ENCODE assay signal across 17 cellular contexts in genomic region chr19:35159606-35160005, GRCh38. TPM values are rescaled to one million over a fixed set of nuclear protein-coding genes. Genes with fewer than 3 reads are reported as not detected.
DNase-seq lines count a peak whose midpoint lies in the region; ATAC-seq lines count a peak whose summit lies in the region.
"Had no signal": no experiment of that assay in that cellular context is flagged by ENCODE, and none has a peak within 500 bp of the region (broad histone marks: within the 10 kb centered on the region; RNA-seq: fewer than 3 reads in every experiment).

No MANE protein-coding gene starts in this region.

- H3K9me3 ChIP-seq in CD8-positive, alpha-beta memory T cell (ENCODE audit: low read length): no peaks in the 10 kb centered on the region

- H3K4me1 ChIP-seq in CD8-positive, alpha-beta memory T cell (ENCODE audit: insufficient read depth, low read length): peaks cover 26% of the 10 kb centered on the region
- H3K4me1 ChIP-seq: SJCRH30 had no signal

- peaks cover 71% of the 10 kb centered on the region for H3K36me3 ChIP-seq in CD8-positive, alpha-beta memory T cell (ENCODE audit: insufficient read depth, low read length)
- H3K36me3 ChIP-seq: SJCRH30 had no signal

- CTCF ChIA-PET in CD8-positive, alpha-beta memory T cell (lab: Charles Lee): interaction anchor here (1.1 to 1.4 kb wide), 2 partner anchors 12 to 18 kb away, joined by 3 read pairs; no protein-coding TSS in a partner anchor

- no peaks in the 10 kb centered on the region for H3K9me3 Mint-ChIP-seq in activated naive CD4-positive, alpha-beta T cell treated with anti-CD3 and anti-CD28 coated beads, Interleukin-2, amount 50 U/mL, for 24 hours
- H3K9me3 Mint-ChIP-seq in CD8-positive, alpha-beta memory T cell: peaks cover 0 to 4% (median 2%) of the 10 kb centered on the region in 5 donors
- H3K9me3 Mint-ChIP-seq in naive thymus-derived CD8-positive, alpha-beta T cell: peaks cover 0 to 12% (median 3%) of the 10 kb centered on the region in 9 donors

- peaks cover 58% of the 10 kb centered on the region for H3K36me3 Mint-ChIP-seq in activated naive CD4-positive, alpha-beta T cell treated with anti-CD3 and anti-CD28 coated beads, Interleukin-2, amount 50 U/mL, for 24 hours
- H3K36me3 Mint-ChIP-seq in CD8-positive, alpha-beta memory T cell: peaks cover 46 to 99% (median 46%) of the 10 kb centered on the region in 3 donors
- H3K36me3 Mint-ChIP-seq in naive thymus-derived CD8-positive, alpha-beta T cell: peaks cover 24 to 86% (median 65%) of the 10 kb centered on the region in 3 donors

- no peak overlapping the region for H3K4me3 ChIP-seq in CD8-positive, alpha-beta memory T cell (ENCODE audit: low read length)
- H3K4me3 ChIP-seq: SJCRH30 had no signal

- H3K4me1 Mint-ChIP-seq in activated naive CD4-positive, alpha-beta T cell treated with anti-CD3 and anti-CD28 coated beads, Interleukin-2, amount 50 U/mL, for 24 hours: peaks cover 63% of the 10 kb centered on the region
- H3K4me1 Mint-ChIP-seq in CD8-positive, alpha-beta memory T cell: peaks cover 52 to 66% (median 62%) of the 10 kb centered on the region in 3 donors
- peaks cover 30 to 64% (median 62%) of the 10 kb centered on the region in 4 donors for H3K4me1 Mint-ChIP-seq in naive thymus-derived CD8-positive, alpha-beta T cell

- H3K27ac Mint-ChIP-seq in activated naive CD4-positive, alpha-beta T cell treated with anti-CD3 and anti-CD28 coated beads, Interleukin-2, amount 50 U/mL, for 24 hours: peak overlapping the region; percentile 17
- peak overlapping the region in 5 of 8 donors; percentile 50 to 99 (median 71) for H3K27ac Mint-ChIP-seq in CD8-positive, alpha-beta memory T cell
- peak overlapping the region in 6 of 10 donors; percentile 7 to 88 (median 70) for H3K27ac Mint-ChIP-seq in naive thymus-derived CD8-positive, alpha-beta T cell

- no peak for DNase-seq in activated naive CD4-positive, alpha-beta T cell (lab: John Stamatoyannopoulos, UW)
- DNase-seq in CD8-positive, alpha-beta memory T cell: no peak
- peak in 1 of 10 donors; percentile 6 for DNase-seq in naive thymus-derived CD8-positive, alpha-beta T cell
- DNase-seq: DMS53; KG1; NCI-H1092; NCI-H345; NCI-H69; NK-92 treated with Interleukin-12 subunit alpha and Interleukin-12 subunit beta, amount 100 ng/mL, for 24 hours; OCI-M1; SJCRH30 had no signal

- no peaks in the 10 kb centered on the region for H3K27me3 ChIP-seq in CD8-positive, alpha-beta memory T cell (ENCODE audit: insufficient read depth, low read length, poor library complexity, severe bottlenecking)

- no peak for ATAC-seq in naive thymus-derived CD8-positive, alpha-beta T cell
- ATAC-seq in HG02588 (IDR thresholded peaks at IDR 0.05; ENCODE audit: unreplicated experiment): no peak
- no peak for ATAC-seq in GM18511 (IDR thresholded peaks at IDR 0.05; ENCODE audit: unreplicated experiment)

- H3K27me3 Mint-ChIP-seq in activated naive CD4-positive, alpha-beta T cell treated with anti-CD3 and anti-CD28 coated beads, Interleukin-2, amount 50 U/mL, for 24 hours: no peaks in the 10 kb centered on the region
- H3K27me3 Mint-ChIP-seq in CD8-positive, alpha-beta memory T cell: peaks cover 0 to 2% of the 10 kb centered on the region in 2 donors
- H3K27me3 Mint-ChIP-seq in naive thymus-derived CD8-positive, alpha-beta T cell: no peaks in the 10 kb centered on the region

- H3K27ac ChIP-seq in CD8-positive, alpha-beta memory T cell (ENCODE audit: low read depth, low read length): no peak overlapping the region
- H3K27ac ChIP-seq: RWPE1, SJCRH30 had no signal

- POLR2A ChIA-PET in CD8-positive, alpha-beta memory T cell (lab: Charles Lee): no interaction called here
- POLR2A ChIA-PET in naive thymus-derived CD8-positive, alpha-beta T cell (lab: Charles Lee): interaction anchor here (1.2 to 1.4 kb wide), 2 partner anchors 20 to 47 kb away, joined by 3 to 4 read pairs; no protein-coding TSS in a partner anchor

- peak overlapping the region; percentile 73 for H3K4me3 Mint-ChIP-seq in activated naive CD4-positive, alpha-beta T cell treated with anti-CD3 and anti-CD28 coated beads, Interleukin-2, amount 50 U/mL, for 24 hours
- peak overlapping the region in 3 of 7 donors; percentile 10 to 50 (median 35) for H3K4me3 Mint-ChIP-seq in CD8-positive, alpha-beta memory T cell
- H3K4me3 Mint-ChIP-seq in naive thymus-derived CD8-positive, alpha-beta T cell: peak overlapping the region in 2 of 10 donors; percentile 19 to 50

RNA-seq across cellular contexts. Expression of gene FXYD5, which starts 5.1 kb away (rescaled TPM):
- 100 to 1,000 TPM; 295 TPM for total RNA-seq in CD8-positive, alpha-beta memory T cell
- 560 TPM for polyA plus RNA-seq in CD8-positive, alpha-beta memory T cell
- total RNA-seq in naive thymus-derived CD8-positive, alpha-beta T cell: 100 to 1,000 TPM; 339 to 351 TPM
- polyA plus RNA-seq in naive thymus-derived CD8-positive, alpha-beta T cell: 100 to 1,000 TPM; 281 to 544 (median 452) TPM

RNA-seq across cellular contexts. Expression of gene FXYD7, which starts 16.6 kb away (rescaled TPM):
- total RNA-seq in CD8-positive, alpha-beta memory T cell: 1 to 10 TPM in 1 of 2 experiments, under 1 TPM in 1; 0.60 to 1.0 TPM
- 12.9 TPM for polyA plus RNA-seq in CD8-positive, alpha-beta memory T cell
- 1 to 10 TPM; 5.4 to 6.4 TPM for total RNA-seq in naive thymus-derived CD8-positive, alpha-beta T cell
- polyA plus RNA-seq in naive thymus-derived CD8-positive, alpha-beta T cell: 10 to 100 TPM in 1 of 3 donors, 1 to 10 TPM in 2; 3.7 to 10.2 (median 8.8) TPM
- total RNA-seq: M059J, SJCRH30 had no signal

RNA-seq across cellular contexts. Expression of gene FXYD1, which starts 21.0 kb away (rescaled TPM):
- total RNA-seq in CD8-positive, alpha-beta memory T cell: not detected
- polyA plus RNA-seq in CD8-positive, alpha-beta memory T cell: 0.79 TPM
- 1 to 10 TPM in 1 of 2 experiments, not detected in 1; 1.1 TPM for total RNA-seq in naive thymus-derived CD8-positive, alpha-beta T cell
- under 1 TPM in 2 of 3 donors, not detected in 1; 0.77 TPM for polyA plus RNA-seq in naive thymus-derived CD8-positive, alpha-beta T cell
- total RNA-seq: M059J, SJCRH30 had no signal

RNA-seq across cellular contexts. Expression of gene LGI4, which starts 24.7 kb away (rescaled TPM):
- under 1 TPM in 1 of 2 experiments, not detected in 1; 0.18 TPM for total RNA-seq in CD8-positive, alpha-beta memory T cell
- not detected for polyA plus RNA-seq in CD8-positive, alpha-beta memory T cell
- 1 to 10 TPM in 1 of 2 experiments, under 1 TPM in 1; 0.52 to 1.6 TPM for total RNA-seq in naive thymus-derived CD8-positive, alpha-beta T cell
- polyA plus RNA-seq in naive thymus-derived CD8-positive, alpha-beta T cell: under 1 TPM in 1 of 3 donors, not detected in 2; 0.18 TPM
- total RNA-seq: M059J, SJCRH30 had no signal

RNA-seq across cellular contexts. Expression of gene FXYD3, which starts 44.0 kb away (rescaled TPM):
- not detected for total RNA-seq in CD8-positive, alpha-beta memory T cell
- polyA plus RNA-seq in CD8-positive, alpha-beta memory T cell: not detected
- total RNA-seq in naive thymus-derived CD8-positive, alpha-beta T cell: not detected
- polyA plus RNA-seq in naive thymus-derived CD8-positive, alpha-beta T cell: not detected
- total RNA-seq: SJCRH30 had no signal
- polyA plus RNA-seq: BJ had no signal

Comparison
In these comparisons a context has a peak if more than half of its experiments do, and no peak if none do; other contexts are left out.
1. H3K27ac Mint-ChIP-seq: peak in every context shown above with its lines; median percentile 71 in CD8-positive, alpha-beta memory T cell; 70 in naive thymus-derived CD8-positive, alpha-beta T cell; 17 in activated naive CD4-positive, alpha-beta T cell treated with anti-CD3 and anti-CD28 coated beads, Interleukin-2, amount 50 U/mL, for 24 hours.